In genomic region chr2:129302815-129303214, GRCh38 we compare ENCODE assay signal across 24 cellular contexts.
DNase-seq lines count a peak whose midpoint lies in the region; ATAC-seq and TF ChIP-seq lines count a peak whose summit lies in the region.
"Had no signal": no experiment of that assay in that cellular context is flagged by ENCODE, and none has a peak within 500 bp of the region (broad histone marks: within the 10 kb centered on the region; RNA-seq: fewer than 3 reads in every experiment).

No MANE protein-coding gene starts in this region.

- TF ChIP-seq CTCF in esophagus muscularis mucosa (IDR thresholded peaks at IDR 0.05) (no peak), omental fat pad (IDR thresholded peaks at IDR 0.05) (no peak), gastrocnemius medialis (IDR thresholded peaks at IDR 0.05 in 4 of 5, conservative IDR thresholded peaks at IDR 0.05 in 1 of 5) (no peak), right atrium auricular region (IDR thresholded peaks at IDR 0.05) (no peak), GM20000 (IDR thresholded peaks at IDR 0.05; ENCODE audit: extremely low read depth, missing control alignments) (no peak)

- in situ Hi-C loops in gastrocnemius medialis (cut with MboI; ENCODE audit: low sequenced_read_pairs in 4 of 4) = no loop called here

- 39% methylated on average over 3 of the region's 3 CpGs for WGBS in esophagus muscularis mucosa

- peaks cover 15 to 52% (median 40%) of the 10 kb centered on the region in 4 donors for H3K4me1 ChIP-seq in esophagus muscularis mucosa
- peaks cover 12 to 19% of the 10 kb centered on the region in 2 donors for H3K4me1 ChIP-seq in gastrocnemius medialis
- peaks cover 0 to 17% of the 10 kb centered on the region in 2 donors for H3K4me1 ChIP-seq in right atrium auricular region
- H3K4me1 ChIP-seq: A549; BE2C; BLaER1 treated with 17β-estradiol and CSF1 and Interleukin-3, amounts not matched to agents 10 nM and 100 nM had no signal

- intact Hi-C loops in esophagus muscularis mucosa (cut with DNase I) (no loop called here), gastrocnemius medialis (cut with DNase I; ENCODE audit: low total_unique reads) (no loop called here)

- no peaks in the 10 kb centered on the region for H3K36me3 Mint-ChIP-seq in activated naive CD8-positive, alpha-beta T cell treated with anti-CD3 and anti-CD28 coated beads, Interleukin-2, amount 50 U/mL, for 24 hours (ENCODE audit: low read depth)
- H3K36me3 Mint-ChIP-seq: CD14-positive monocyte; CD8-positive, alpha-beta memory T cell had no signal

- no peak overlapping the region for H3K27ac Mint-ChIP-seq in activated naive CD8-positive, alpha-beta T cell treated with anti-CD3 and anti-CD28 coated beads, Interleukin-2, amount 50 U/mL, for 24 hours
- H3K27ac Mint-ChIP-seq: CD14-positive monocyte; CD4-positive, alpha-beta T cell; CD8-positive, alpha-beta memory T cell had no signal

- DNase-seq in esophagus muscularis mucosa (ENCODE audit: extremely low spot score) = no peak
- no peak for DNase-seq in omental fat pad (ENCODE audit: low spot score)
- no peak for DNase-seq in gastrocnemius medialis
- no peak for DNase-seq in activated naive CD8-positive, alpha-beta T cell treated with anti-CD3 and anti-CD28 coated beads, Interleukin-2, amount 50 U/mL, for 24 hours
- DNase-seq in right atrium auricular region (ENCODE audit: low spot score) = no peak
- DNase-seq in GM20000 (ENCODE audit: low spot score) = no peak
- DNase-seq in HK-2 (ENCODE audit: unreplicated experiment) = no peak
- DNase-seq: 8988T; ACHN; AML-193; BE2C; CD4-positive, alpha-beta T cell; CD8-positive, alpha-beta memory T cell; DMS 273 treated with DMSO at 0.1 percent for 48 hours; DMS79; EL; GDM1; GM23248; H7; HCEC 1CT had no signal

- H3K36me3 ChIP-seq in esophagus muscularis mucosa = no peaks in the 10 kb centered on the region
- H3K36me3 ChIP-seq in gastrocnemius medialis = no peaks in the 10 kb centered on the region
- no peaks in the 10 kb centered on the region for H3K36me3 ChIP-seq in right atrium auricular region
- H3K36me3 ChIP-seq: BE2C; BLaER1 treated with 17β-estradiol and CSF1 and Interleukin-3, amounts not matched to agents 10 nM and 100 nM had no signal

- no peak overlapping the region for H3K4me3 ChIP-seq in esophagus muscularis mucosa
- no peak overlapping the region for H3K4me3 ChIP-seq in gastrocnemius medialis
- H3K4me3 ChIP-seq in right atrium auricular region = no peak overlapping the region
- H3K4me3 ChIP-seq: A549; BLaER1 treated with 17β-estradiol and CSF1 and Interleukin-3, amounts not matched to agents 10 nM and 100 nM; GM12878; GM23248 had no signal

- no peaks in the 10 kb centered on the region for H3K9me3 ChIP-seq in esophagus muscularis mucosa
- no peaks in the 10 kb centered on the region for H3K9me3 ChIP-seq in gastrocnemius medialis
- H3K9me3 ChIP-seq in right atrium auricular region = no peaks in the 10 kb centered on the region
- H3K9me3 ChIP-seq: A549, BE2C had no signal

- no peaks in the 10 kb centered on the region for H3K9me3 Mint-ChIP-seq in activated naive CD8-positive, alpha-beta T cell treated with anti-CD3 and anti-CD28 coated beads, Interleukin-2, amount 50 U/mL, for 24 hours
- H3K9me3 Mint-ChIP-seq: CD4-positive, alpha-beta T cell had no signal

- no peak overlapping the region for H3K4me3 Mint-ChIP-seq in activated naive CD8-positive, alpha-beta T cell treated with anti-CD3 and anti-CD28 coated beads, Interleukin-2, amount 50 U/mL, for 24 hours
- H3K4me3 Mint-ChIP-seq: CD14-positive monocyte; CD4-positive, alpha-beta T cell; CD8-positive, alpha-beta memory T cell had no signal

- H3K27me3 Mint-ChIP-seq in activated naive CD8-positive, alpha-beta T cell treated with anti-CD3 and anti-CD28 coated beads, Interleukin-2, amount 50 U/mL, for 24 hours = no peaks in the 10 kb centered on the region

- TF ChIP-seq POLR2A in esophagus muscularis mucosa (IDR thresholded peaks at IDR 0.05; ENCODE audit: low read depth) = no peak
- TF ChIP-seq POLR2A in gastrocnemius medialis (IDR thresholded peaks at IDR 0.05) = no peak

- H3K27ac ChIP-seq in esophagus muscularis mucosa (replicated peaks in 1 of 4) (peak overlapping the region in 3 of 4 donors; percentile 61 to 80 (median 75)), gastrocnemius medialis (peak overlapping the region; percentile 72 to 89 (median 83)), right atrium auricular region (no peak overlapping the region)
- H3K27ac ChIP-seq: A549; BLaER1 treated with 17β-estradiol and CSF1 and Interleukin-3, amounts not matched to agents 10 nM and 100 nM; GM23248 had no signal

- TF ChIP-seq EP300 in esophagus muscularis mucosa (IDR thresholded peaks at IDR 0.05) = no peak

- peak; percentile 38 for ATAC-seq in omental fat pad (ENCODE audit: low FRiP score)
- ATAC-seq in gastrocnemius medialis = no peak
- ATAC-seq in activated naive CD8-positive, alpha-beta T cell treated with anti-CD3 and anti-CD28 coated beads, Interleukin-2, amount 50 U/mL, for 24 hours = no peak
- ATAC-seq: A549, GM12878 had no signal

- H3K4me1 Mint-ChIP-seq in activated naive CD8-positive, alpha-beta T cell treated with anti-CD3 and anti-CD28 coated beads, Interleukin-2, amount 50 U/mL, for 24 hours = no peaks in the 10 kb centered on the region
- H3K4me1 Mint-ChIP-seq: CD14-positive monocyte; CD8-positive, alpha-beta memory T cell had no signal

- H3K27me3 ChIP-seq in esophagus muscularis mucosa = no peaks in the 10 kb centered on the region
- H3K27me3 ChIP-seq in gastrocnemius medialis = no peaks in the 10 kb centered on the region
- H3K27me3 ChIP-seq in right atrium auricular region = no peaks in the 10 kb centered on the region
- H3K27me3 ChIP-seq: BE2C; BLaER1 treated with 17β-estradiol and CSF1 and Interleukin-3, amounts not matched to agents 10 nM and 100 nM had no signal

Comparison
In these comparisons a context has a peak if more than half of its experiments do, and no peak if none do; other contexts are left out.
1. H3K27ac ChIP-seq: peak in esophagus muscularis mucosa (3 of 4) and gastrocnemius medialis (4 of 4); none in right atrium auricular region (0 of 2).